Comparison of ENCODE assay signal across 8 cellular contexts in genomic region chr15:76147906-76148553, GRCh38.
A peak's percentile ranks its signal among the peaks of the same experiment; 100 is the strongest.
DNase-seq lines count a peak whose midpoint lies in the region; ATAC-seq lines count a peak whose summit lies in the region.

No MANE protein-coding gene starts in this region.

- no peaks in the 10 kb centered on the region for H3K36me3 Mint-ChIP-seq in T-cell

- H3K4me1 ChIP-seq in adipocyte (ENCODE audit: control insufficient read depth, insufficient read depth, low read length) (peaks cover 25% of the 10 kb centered on the region), iPS-15b (ENCODE audit: control insufficient read depth, insufficient read depth, low read length) (peaks cover 16% of the 10 kb centered on the region)

- ATAC-seq in HG03196 (IDR thresholded peaks at IDR 0.05; ENCODE audit: unreplicated experiment) (peak; percentile 52), T-cell (replicated peaks in 1 of 4) (peak; percentile 68 to 83 (median 76)), GM21447 (IDR thresholded peaks at IDR 0.05; ENCODE audit: unreplicated experiment) (no peak), HG03139 (IDR thresholded peaks at IDR 0.05; ENCODE audit: unreplicated experiment) (no peak)

- peaks cover 9 to 13% (median 11%) of the 10 kb centered on the region in 3 donors for H3K4me1 Mint-ChIP-seq in T-cell

- POLR2A ChIA-PET in T-cell (lab: Charles Lee): no interaction called here

- H3K27me3 Mint-ChIP-seq in T-cell: peaks cover 31 to 36% of the 10 kb centered on the region in 2 donors

- peak; percentile 90 for DNase-seq in D341Med (ENCODE audit: low spot score)
- DNase-seq in T-cell: peak; percentile 8 to 69 (median 52)
- peak; percentile 64 for DNase-seq in adipocyte (ENCODE audit: low read depth)
- DNase-seq in stimulated activated CD4-positive, alpha-beta T cell treated with anti-CD3 and anti-CD28 coated beads, Interleukin-1b, Interleukin-23, amount 100 ng/mL, for 24 hours (ENCODE audit: low read depth in 4 of 4, low spot score in 1 of 4): peak; percentile 35 to 58 (median 52)

- H3K9me3 ChIP-seq in adipocyte (ENCODE audit: control insufficient read depth, low read length) (no peaks in the 10 kb centered on the region), iPS-15b (ENCODE audit: control insufficient read depth, insufficient read depth, low read length) (no peaks in the 10 kb centered on the region)

- H3K27ac Mint-ChIP-seq in T-cell: no peak overlapping the region

- H3K9ac ChIP-seq in adipocyte (ENCODE audit: low read length): no peak overlapping the region
- no peak overlapping the region for H3K9ac ChIP-seq in iPS-15b (ENCODE audit: low read depth, low read length)

- H3K4me3 ChIP-seq in adipocyte (ENCODE audit: low read length) (no peak overlapping the region), iPS-15b (ENCODE audit: low read depth, low read length) (peak overlapping the region; percentile 11)

- H3K9me3 Mint-ChIP-seq in T-cell: no peaks in the 10 kb centered on the region

- no peaks in the 10 kb centered on the region for H3K36me3 ChIP-seq in adipocyte (ENCODE audit: control insufficient read depth, insufficient read depth, low read length, severe bottlenecking)
- no peaks in the 10 kb centered on the region for H3K36me3 ChIP-seq in iPS-15b (ENCODE audit: control insufficient read depth, insufficient read depth, low read length)

- H3K27me3 ChIP-seq in adipocyte (replicated peaks; ENCODE audit: control insufficient read depth, insufficient read depth, low read length) (peaks cover 46% of the 10 kb centered on the region), iPS-15b (ENCODE audit: control insufficient read depth, insufficient read depth, low read length) (peaks cover 3% of the 10 kb centered on the region)

- H3K4me3 Mint-ChIP-seq in T-cell: peak overlapping the region in 1 of 3 donors; percentile 25

- CTCF ChIA-PET in T-cell (lab: Charles Lee): interaction anchor here (0.6 to 2.3 kb wide), 4 partner anchors 9 to 893 kb away, joined by 3 to 9 read pairs (median 5); no protein-coding TSS in a partner anchor

Comparison
In these comparisons a context has a peak if more than half of its experiments do, and no peak if none do; other contexts are left out.
1. ATAC-seq: peak in HG03196 (single experiment) and T-cell (4 of 4); none in GM21447 (single experiment) and HG03139 (single experiment).
2. Peak in every context shown above with its lines, with median percentiles within 50 percentile points of each other: DNase-seq.